In the genomic region with DNA sequence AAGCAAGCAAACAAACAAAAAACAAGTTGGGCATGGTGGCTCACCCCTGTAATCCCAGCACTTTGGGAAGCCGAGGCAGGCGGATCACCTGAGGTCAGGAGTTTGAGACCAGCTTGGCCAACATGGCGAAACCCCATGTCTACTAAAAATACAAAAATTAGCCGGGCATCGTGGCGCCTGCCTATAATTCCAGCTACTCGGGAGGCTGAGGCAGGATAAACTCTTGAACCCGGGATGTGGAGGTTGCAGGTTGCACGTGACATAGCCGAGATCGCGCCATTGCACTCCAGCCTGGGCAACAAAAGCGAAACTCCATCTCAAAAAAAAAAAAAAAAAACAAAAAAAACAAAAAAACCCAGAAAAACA, we compare ENCODE assay signal across 8 cellular contexts. TPM values are rescaled to one million over a fixed set of nuclear protein-coding genes. Genes with fewer than 3 reads are reported as not detected.
A peak's percentile ranks its signal among the peaks of the same experiment; 100 is the strongest.
DNase-seq lines count a peak whose midpoint lies in the region; ATAC-seq and TF ChIP-seq lines count a peak whose summit lies in the region.
"Not testable (repeated sequence)": the region's sequence is repeated elsewhere in the genome, so short reads cannot be mapped to it uniquely, and the experiment has no call there.

No MANE protein-coding gene starts in this region.

- peak; percentile 9 for ATAC-seq in GM18505 (IDR thresholded peaks at IDR 0.05; ENCODE audit: unreplicated experiment)
- peak; percentile 28 for ATAC-seq in HG02852 (IDR thresholded peaks at IDR 0.05; ENCODE audit: unreplicated experiment)

- H3K4me3 ChIP-seq in choroid plexus epithelial cell (ENCODE audit: low read depth, low read length) (peak overlapping the region; percentile 78), rectal smooth muscle tissue (ENCODE audit: low read length) (peak overlapping the region; percentile 81), vagina (peak overlapping the region; percentile 78 to 86)

- H3K4me1 Mint-ChIP-seq in activated CD4-positive, alpha-beta memory T cell treated with anti-CD3 and anti-CD28 coated beads for 36 hours (ENCODE audit: low read depth), result peaks cover 29% of the 10 kb centered on the region
- peaks cover 26 to 27% of the 10 kb centered on the region in 2 donors for H3K4me1 Mint-ChIP-seq in immature natural killer cell

- H3K27me3 ChIP-seq in rectal smooth muscle tissue (ENCODE audit: control insufficient read depth, insufficient read depth, low read length); vagina: not testable (repeated sequence)

- DNase-seq in NCI-H2227 (lab: John Stamatoyannopoulos, UW; ENCODE audit: unreplicated experiment), result peak; percentile 71
- DNase-seq in activated CD4-positive, alpha-beta memory T cell treated with anti-CD3 and anti-CD28 coated beads for 36 hours, result peak; percentile 44
- DNase-seq in choroid plexus epithelial cell (ENCODE audit: low read depth); immature natural killer cell; vagina (ENCODE audit: extremely low spot score in 2 of 2): not testable (repeated sequence)

- not testable (repeated sequence) for H3K36me3 ChIP-seq in rectal smooth muscle tissue (ENCODE audit: control insufficient read depth, insufficient read depth, low read length); vagina

- not testable (repeated sequence) for H3K27me3 Mint-ChIP-seq in activated CD4-positive, alpha-beta memory T cell treated with anti-CD3 and anti-CD28 coated beads for 36 hours; immature natural killer cell (ENCODE audit: low read depth in 3 of 3)

- TF ChIP-seq CTCF in choroid plexus epithelial cell (conservative IDR thresholded peaks at IDR 0.05; ENCODE audit: low read depth, low read length); vagina (IDR thresholded peaks at IDR 0.05): not testable (repeated sequence)

- H3K9me3 ChIP-seq in vagina, result not testable (repeated sequence)

- TF ChIP-seq POLR2A in GM18505 (IDR thresholded peaks at IDR 0.05; ENCODE audit: borderline replicate concordance, extremely low read depth, insufficient read depth, insufficient read length); vagina (IDR thresholded peaks at IDR 0.05): not testable (repeated sequence)

- H3K27ac ChIP-seq in rectal smooth muscle tissue (ENCODE audit: low read depth, low read length) (peak overlapping the region; percentile 80), vagina (peak overlapping the region; percentile 71)

- H3K4me1 ChIP-seq in rectal smooth muscle tissue (ENCODE audit: control insufficient read depth, insufficient read depth, low read length), result not testable (repeated sequence)
- H3K4me1 ChIP-seq in vagina, result peaks cover 20% of the 10 kb centered on the region

- POLR2A ChIA-PET in activated CD4-positive, alpha-beta memory T cell treated with anti-CD3 and anti-CD28 coated beads for 36 hours (lab: Charles Lee), result interaction anchor here (0.9 to 1.1 kb wide), 3 partner anchors 37 to 502 kb away, joined by 3 read pairs; partner anchors contain the start of gene BARD1

- peak overlapping the region; percentile 70 for H3K9ac ChIP-seq in rectal smooth muscle tissue (ENCODE audit: low read length)

- peak overlapping the region; percentile 82 for H3K27ac Mint-ChIP-seq in activated CD4-positive, alpha-beta memory T cell treated with anti-CD3 and anti-CD28 coated beads for 36 hours
- peak overlapping the region; percentile 75 to 88 (median 82) for H3K27ac Mint-ChIP-seq in immature natural killer cell

- peaks cover 32% of the 10 kb centered on the region for H3K36me3 Mint-ChIP-seq in activated CD4-positive, alpha-beta memory T cell treated with anti-CD3 and anti-CD28 coated beads for 36 hours
- H3K36me3 Mint-ChIP-seq in immature natural killer cell, result peaks cover 0 to 12% (median 3%) of the 10 kb centered on the region in 3 donors

- H3K9me3 Mint-ChIP-seq in activated CD4-positive, alpha-beta memory T cell treated with anti-CD3 and anti-CD28 coated beads for 36 hours; immature natural killer cell: not testable (repeated sequence)

- CTCF ChIA-PET in activated CD4-positive, alpha-beta memory T cell treated with anti-CD3 and anti-CD28 coated beads for 36 hours (lab: Charles Lee), result interaction anchor here (0.6 kb wide), 1 partner anchor 48 kb away, joined by 3 read pairs; no protein-coding TSS in a partner anchor

- H3K4me3 Mint-ChIP-seq in activated CD4-positive, alpha-beta memory T cell treated with anti-CD3 and anti-CD28 coated beads for 36 hours, result peak overlapping the region; percentile 82
- H3K4me3 Mint-ChIP-seq in immature natural killer cell, result peak overlapping the region; percentile 87 to 93 (median 89)

- intact Hi-C loops in activated CD4-positive, alpha-beta memory T cell treated with anti-CD3 and anti-CD28 coated beads for 36 hours (cut with micrococcal nuclease), result loop anchor here (10.0 kb wide), 1 partner anchor 704 kb away; the partner anchor contains the start of gene MREG
- intact Hi-C loops in vagina (cut with DNase I), result not testable (repeated sequence)

RNA-seq across cellular contexts. Expression of gene ATIC, which starts 0.6 kb away (rescaled TPM):
- total RNA-seq in activated CD4-positive, alpha-beta memory T cell treated with anti-CD3 and anti-CD28 coated beads for 36 hours, result 100 to 1,000 TPM; 256 to 261 TPM
- polyA plus RNA-seq in immature natural killer cell, result 100 to 1,000 TPM in 2 of 3 donors, 10 to 100 TPM in 1; 97.5 to 106 (median 103) TPM
- 75.6 TPM for total RNA-seq in vagina
